In genomic region chr7:132557489-132558044, GRCh38 we compare ENCODE assay signal across 13 cellular contexts. TPM values are rescaled to one million over a fixed set of nuclear protein-coding genes. Genes with fewer than 3 reads are reported as not detected.
DNase-seq lines count a peak whose midpoint lies in the region; ATAC-seq and TF ChIP-seq lines count a peak whose summit lies in the region.
"Had no signal": no experiment of that assay in that cellular context is flagged by ENCODE, and none has a peak within 500 bp of the region (broad histone marks: within the 10 kb centered on the region; RNA-seq: fewer than 3 reads in every experiment).

No MANE protein-coding gene starts in this region.

- TF ChIP-seq CTCF in fibroblast of mammary gland (conservative IDR thresholded peaks at IDR 0.05; ENCODE audit: control insufficient read depth, insufficient read depth, low read depth, low read length): peak; percentile 10
- TF ChIP-seq CTCF in CD14-positive monocyte (IDR thresholded peaks at IDR 0.05): no peak

- no peaks in the 10 kb centered on the region for H3K4me1 ChIP-seq in BLaER1
- H3K4me1 ChIP-seq: parathyroid adenoma, uterus had no signal

- DNase-seq in H7 (peak; percentile 36), RKO (ENCODE audit: low spot score) (peak; percentile 66), fibroblast of mammary gland (ENCODE audit: low read depth) (peak; percentile 29), KG1 (lab: John Stamatoyannopoulos, UW) (no peak), foreskin melanocyte (no peak), CD14-positive monocyte (ENCODE audit: low spot score) (no peak)
- DNase-seq: activated naive CD8-positive, alpha-beta T cell treated with anti-CD3 and anti-CD28 coated beads, Interleukin-2, amount 50 U/mL, for 24 hours; NCI-H526 treated with DMSO at 0.1 percent for 48 hours; uterus had no signal

- intact Hi-C loops in CD14-positive monocyte (cut with micrococcal nuclease): no loop called here

- no peak overlapping the region for H3K27ac ChIP-seq in BLaER1
- H3K27ac ChIP-seq: epithelial cell of prostate, parathyroid adenoma, uterus had no signal

- H3K36me3 ChIP-seq in BLaER1 (no peaks in the 10 kb centered on the region), H7 (replicated peaks; ENCODE audit: control insufficient read depth, insufficient read depth, low read length) (no peaks in the 10 kb centered on the region)
- H3K36me3 ChIP-seq: uterus had no signal

- peaks cover 19 to 30% (median 19%) of the 10 kb centered on the region in 3 donors for H3K27me3 Mint-ChIP-seq in CD14-positive monocyte (ENCODE audit: low read depth in 3 of 3)
- H3K27me3 Mint-ChIP-seq: activated naive CD8-positive, alpha-beta T cell treated with anti-CD3 and anti-CD28 coated beads, Interleukin-2, amount 50 U/mL, for 24 hours had no signal

- no peak overlapping the region for H3K27ac Mint-ChIP-seq in CD14-positive monocyte
- H3K27ac Mint-ChIP-seq: activated naive CD8-positive, alpha-beta T cell treated with anti-CD3 and anti-CD28 coated beads, Interleukin-2, amount 50 U/mL, for 24 hours had no signal

- H3K4me3 Mint-ChIP-seq in CD14-positive monocyte: no peak overlapping the region
- H3K4me3 Mint-ChIP-seq: activated naive CD8-positive, alpha-beta T cell treated with anti-CD3 and anti-CD28 coated beads, Interleukin-2, amount 50 U/mL, for 24 hours had no signal

- H3K9ac ChIP-seq in BLaER1: no peak overlapping the region
- H3K9ac ChIP-seq: parathyroid adenoma had no signal

- H3K4me2 ChIP-seq in BLaER1: 0 out of 2 replicates have a peak overlapping the region, but pooled peaks have one; percentile 10

- H3K36me3 Mint-ChIP-seq in CD14-positive monocyte: no peaks in the 10 kb centered on the region

- H3K4me3 ChIP-seq in BLaER1 (no peak overlapping the region), H7 (ENCODE audit: insufficient read depth, low read depth, low read length) (no peak overlapping the region), fibroblast of mammary gland (ENCODE audit: control insufficient read depth, low read depth, low read length) (no peak overlapping the region)
- H3K4me3 ChIP-seq: uterus had no signal

- H3K27me3 ChIP-seq in BLaER1: peaks cover 36% of the 10 kb centered on the region
- peaks cover 8% of the 10 kb centered on the region for H3K27me3 ChIP-seq in H7 (ENCODE audit: control insufficient read depth, insufficient read depth, low read length)
- H3K27me3 ChIP-seq: uterus had no signal

- H3K9me3 ChIP-seq in BLaER1: no peaks in the 10 kb centered on the region

- H3K4me1 Mint-ChIP-seq in CD14-positive monocyte: peaks cover 4% of the 10 kb centered on the region

- ATAC-seq in GM19452 (IDR thresholded peaks at IDR 0.05; ENCODE audit: unreplicated experiment): no peak
- ATAC-seq: activated naive CD8-positive, alpha-beta T cell treated with anti-CD3 and anti-CD28 coated beads, Interleukin-2, amount 50 U/mL, for 24 hours had no signal

- peaks cover 0 to 2% (median 0%) of the 10 kb centered on the region in 7 donors for H3K9me3 Mint-ChIP-seq in CD14-positive monocyte

- H4K20me1 ChIP-seq in BLaER1: no peaks in the 10 kb centered on the region

RNA-seq across cellular contexts. Expression of gene PLXNA4, which starts 18.7 kb away (rescaled TPM):
- 0.59 and 1.0 TPM in 2 replicates for total RNA-seq in H7 (2014; rRNA removed; shearing (Covaris generic))
- polyA plus RNA-seq in CD14-positive monocyte: not detected

Comparison
In these comparisons a context has a peak if more than half of its experiments do, and no peak if none do; other contexts are left out.
1. DNase-seq: peak in H7 (single experiment), RKO (single experiment) and fibroblast of mammary gland (single experiment); none in KG1 (single experiment), foreskin melanocyte (single experiment) and CD14-positive monocyte (single experiment).